7 cellular contexts compared by ENCODE assay signal in genomic region chr19:54627912-54628311, GRCh38. TPM values are rescaled to one million over a fixed set of nuclear protein-coding genes. Genes with fewer than 3 reads are reported as not detected.
"Had no signal": no experiment of that assay in that cellular context is flagged by ENCODE, and none has a peak within 500 bp of the region (broad histone marks: within the 10 kb centered on the region; RNA-seq: fewer than 3 reads in every experiment).

No MANE protein-coding gene starts in this region.

RNA-seq across cellular contexts. Expression of gene LILRB1, which starts 2.4 kb away (rescaled TPM):
- total RNA-seq: mammary epithelial cell, mesothelial cell of epicardium, myocyte, neural crest cell, osteoblast had no signal
- polyA plus RNA-seq: mammary epithelial cell had no signal

RNA-seq across cellular contexts. Expression of gene LILRA1, which starts 34.5 kb away (rescaled TPM):
- total RNA-seq: mammary epithelial cell; mesothelial cell of epicardium; myocyte; naive thymus-derived CD8-positive, alpha-beta T cell; neural crest cell; osteoblast; stomach had no signal
- polyA plus RNA-seq: mammary epithelial cell had no signal

RNA-seq across cellular contexts. Expression of gene LILRB4, which starts 34.9 kb away (rescaled TPM):
- total RNA-seq: mammary epithelial cell, mesothelial cell of epicardium, myocyte, neural crest cell had no signal
- polyA plus RNA-seq: mammary epithelial cell; naive thymus-derived CD8-positive, alpha-beta T cell had no signal

RNA-seq across cellular contexts. Expression of gene LILRA2, which starts 54.3 kb away (rescaled TPM):
- total RNA-seq: mammary epithelial cell, mesothelial cell of epicardium, myocyte, neural crest cell, osteoblast had no signal
- polyA plus RNA-seq: mammary epithelial cell had no signal
